Comparison of ENCODE assay signal across 29 cellular contexts in genomic region chr7:147651601-147652000, GRCh38.
"Had no signal": no experiment of that assay in that cellular context is flagged by ENCODE, and none has a peak within 500 bp of the region (broad histone marks: within the 10 kb centered on the region; RNA-seq: fewer than 3 reads in every experiment).

No MANE protein-coding gene starts in this region.

- DNase-seq: naive thymus-derived CD8-positive, alpha-beta T cell; nephron progenitor cell; nucleus accumbens; pancreas; right cardiac atrium; right lobe of liver; sigmoid colon; small intestine; stimulated activated CD4-positive, alpha-beta T cell treated with anti-CD3 and anti-CD28 coated beads, Interleukin-15, amount 100 ng/mL, for 24 hours; stimulated activated CD4-positive, alpha-beta T cell treated with anti-CD3 and anti-CD28 coated beads, Interleukin-2, amount 100 ng/mL, for 24 hours; stimulated activated CD4-positive, alpha-beta T cell treated with anti-CD3 and anti-CD28 coated beads, Interleukin-2, amount 100 ng/mL, for 48 hours; stimulated activated CD4-positive, alpha-beta T cell treated with anti-CD3 and anti-CD28 coated beads, Interleukin-4, amount 100 ng/mL, for 24 hours; stimulated activated CD8-positive, alpha-beta memory T cell treated with anti-CD3 and anti-CD28 coated beads, Interleukin-4, amount 100 ng/mL, for 48 hours; stimulated activated naive CD4-positive, alpha-beta T cell; stimulated activated naive CD8-positive, alpha-beta T cell treated with anti-CD3 and anti-CD28 coated beads, Interleukin-15, amount 100 ng/mL, for 72 hours; stimulated activated naive CD8-positive, alpha-beta T cell treated with anti-CD3 and anti-CD28 coated beads, Interleukin-15, Interleukin-2, amounts not matched to agents 100 U/mL and 50 U/mL, for 24 hours; substantia nigra; testis; tibial artery; transverse colon; upper lobe of right lung; uterus had no signal

- H3K4me3 Mint-ChIP-seq: naive thymus-derived CD8-positive, alpha-beta T cell; natural killer cell treated with Interleukin-12 subunit alpha and Interleukin-12 subunit beta and Interleukin-15 and Interleukin-18, amount 100 ng/mL, for 72 hours; nephron progenitor cell; neural crest cell; stimulated activated memory B cell treated with anti-CD40 and anti-IgM and Interleukin-4, amounts not matched to agents 10 μg/mL and 1 μg/mL and 100 μg/mL, for 72 hours; stimulated activated naive CD8-positive, alpha-beta T cell treated with anti-CD3 and anti-CD28 coated beads, Interleukin-15, amount 100 ng/mL, for 72 hours; type B pancreatic cell had no signal

- H3K27ac ChIP-seq: neutrophil, pancreas, prostate gland, right lobe of liver, sigmoid colon, suprapubic skin, testis, tibial artery, transverse colon, upper lobe of right lung, uterus had no signal

- H3K36me3 ChIP-seq: neutrophil, pancreas, prostate gland, right lobe of liver, sigmoid colon, suprapubic skin, tibial artery, transverse colon, upper lobe of right lung, uterus had no signal

- ATAC-seq: naive thymus-derived CD8-positive, alpha-beta T cell; natural killer cell treated with Interleukin-12 subunit alpha and Interleukin-12 subunit beta and Interleukin-15 and Interleukin-18, amount 100 ng/mL, for 72 hours; pancreas; right cardiac atrium; right lobe of liver; stimulated activated memory B cell treated with anti-CD40 and anti-IgM and Interleukin-4, amounts not matched to agents 10 μg/mL and 1 μg/mL and 100 μg/mL, for 72 hours; stimulated activated naive CD8-positive, alpha-beta T cell treated with anti-CD3 and anti-CD28 coated beads, Interleukin-15, amount 100 ng/mL, for 72 hours; stimulated activated naive CD8-positive, alpha-beta T cell treated with anti-CD3 and anti-CD28 coated beads, Interleukin-15, Interleukin-2, amounts not matched to agents 100 U/mL and 50 U/mL, for 24 hours; upper lobe of right lung had no signal

- H3K27me3 Mint-ChIP-seq: natural killer cell treated with Interleukin-12 subunit alpha and Interleukin-12 subunit beta and Interleukin-15 and Interleukin-18, amount 100 ng/mL, for 72 hours; stimulated activated memory B cell treated with anti-CD40 and anti-IgM and Interleukin-4, amounts not matched to agents 10 μg/mL and 1 μg/mL and 100 μg/mL, for 72 hours; stimulated activated naive CD8-positive, alpha-beta T cell treated with anti-CD3 and anti-CD28 coated beads, Interleukin-15, amount 100 ng/mL, for 72 hours; type B pancreatic cell had no signal

- H3K27ac Mint-ChIP-seq: naive thymus-derived CD8-positive, alpha-beta T cell; natural killer cell treated with Interleukin-12 subunit alpha and Interleukin-12 subunit beta and Interleukin-15 and Interleukin-18, amount 100 ng/mL, for 72 hours; nephron progenitor cell; stimulated activated memory B cell treated with anti-CD40 and anti-IgM and Interleukin-4, amounts not matched to agents 10 μg/mL and 1 μg/mL and 100 μg/mL, for 72 hours; stimulated activated naive CD8-positive, alpha-beta T cell treated with anti-CD3 and anti-CD28 coated beads, Interleukin-15, amount 100 ng/mL, for 72 hours; type B pancreatic cell had no signal

- H3K9me3 Mint-ChIP-seq: nephron progenitor cell, type B pancreatic cell had no signal

- H3K4me1 ChIP-seq: pancreas, prostate gland, right lobe of liver, sigmoid colon, suprapubic skin, testis, tibial artery, upper lobe of right lung, uterus had no signal

- H3K36me3 Mint-ChIP-seq: stimulated activated memory B cell treated with anti-CD40 and anti-IgM and Interleukin-4, amounts not matched to agents 10 μg/mL and 1 μg/mL and 100 μg/mL, for 72 hours; type B pancreatic cell had no signal

- H3K27me3 ChIP-seq: neutrophil, pancreas, right lobe of liver, sigmoid colon, suprapubic skin, testis, tibial artery, transverse colon, upper lobe of right lung, uterus had no signal

- H3K4me1 Mint-ChIP-seq: naive thymus-derived CD8-positive, alpha-beta T cell; nephron progenitor cell; stimulated activated memory B cell treated with anti-CD40 and anti-IgM and Interleukin-4, amounts not matched to agents 10 μg/mL and 1 μg/mL and 100 μg/mL, for 72 hours; stimulated activated naive CD8-positive, alpha-beta T cell treated with anti-CD3 and anti-CD28 coated beads, Interleukin-15, amount 100 ng/mL, for 72 hours had no signal

- H3K4me3 ChIP-seq: pancreas, prostate gland, right lobe of liver, sigmoid colon, suprapubic skin, testis, tibial artery, transverse colon, upper lobe of right lung, uterus had no signal
